In the genomic region with DNA sequence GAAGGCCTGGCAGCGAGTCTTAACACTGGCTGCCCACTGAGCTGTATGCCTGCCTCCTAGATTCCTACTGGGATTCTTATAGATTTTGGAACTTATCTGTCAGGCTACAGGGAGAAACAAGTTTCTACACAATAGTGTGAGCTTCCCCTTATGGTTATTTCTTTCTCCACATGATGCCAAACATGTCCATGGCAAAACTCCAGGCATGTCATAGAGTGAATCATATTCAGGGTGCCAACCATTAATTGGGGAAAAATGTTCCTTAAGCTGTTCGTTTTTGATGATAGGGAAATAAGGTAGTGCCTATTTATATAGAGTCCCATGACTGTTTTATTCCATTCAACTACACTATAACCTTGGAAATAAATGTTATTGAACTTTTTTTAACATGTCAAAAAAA, we compare ENCODE assay signal across 18 cellular contexts.
A peak's percentile ranks its signal among the peaks of the same experiment; 100 is the strongest.
DNase-seq lines count a peak whose midpoint lies in the region; TF ChIP-seq lines count a peak whose summit lies in the region.
"Had no signal": no experiment of that assay in that cellular context is flagged by ENCODE, and none has a peak within 500 bp of the region (broad histone marks: within the 10 kb centered on the region; RNA-seq: fewer than 3 reads in every experiment).

No MANE protein-coding gene starts in this region.

- intact Hi-C loops in mammary epithelial cell (cut with micrococcal nuclease) = no loop called here

- H3K27ac ChIP-seq in mammary epithelial cell (ENCODE audit: insufficient read depth, low read depth, low read length) (no peak overlapping the region), epithelial cell of prostate (no peak overlapping the region)

- WGBS in mammary epithelial cell (ENCODE audit: low coverage, missing lambda C conversion rate) = 50% methylated on average over 2 of the region's 2 CpGs

- no peaks in the 10 kb centered on the region for H3K36me3 ChIP-seq in mammary epithelial cell (ENCODE audit: insufficient read depth, low read length)
- H3K36me3 ChIP-seq: BE2C had no signal

- no peaks in the 10 kb centered on the region for H3K9me3 ChIP-seq in mammary epithelial cell (replicated peaks; ENCODE audit: insufficient read depth, low read length)
- H3K9me3 ChIP-seq: BE2C had no signal

- CTCF ChIA-PET in mammary epithelial cell (lab: Charles Lee; ENCODE audit: low non-redundant PET) = interaction anchor here (0.7 kb wide), 1 partner anchor 205 kb away, joined by 3 read pairs; no protein-coding TSS in a partner anchor

- H3K79me2 ChIP-seq in mammary epithelial cell (ENCODE audit: insufficient read depth, low read length) = no peaks in the 10 kb centered on the region

- H3K27me3 ChIP-seq in mammary epithelial cell (ENCODE audit: insufficient read depth, low read length) = no peaks in the 10 kb centered on the region
- H3K27me3 ChIP-seq: BE2C had no signal

- H3K4me1 ChIP-seq in mammary epithelial cell (ENCODE audit: insufficient read depth, low read length) = peaks cover 25% of the 10 kb centered on the region
- H3K4me1 ChIP-seq: BE2C had no signal

- no peak overlapping the region for H3K9ac ChIP-seq in mammary epithelial cell (ENCODE audit: insufficient read depth, low read length)

- DNase-seq in G401 (ENCODE audit: low spot score) = peak; percentile 19
- DNase-seq in mammary epithelial cell = peak; percentile 43
- DNase-seq in epithelial cell of prostate (ENCODE audit: low read depth, low spot score) = peak; percentile 18
- DNase-seq in inferior parietal cortex (ENCODE audit: extremely low spot score) = peak; percentile 17
- DNase-seq in NCI-H146 treated with DMSO at 0.1 percent for 48 hours (lab: John Stamatoyannopoulos, UW; ENCODE audit: unreplicated experiment) = no peak
- DNase-seq in NCI-H2029 treated with DMSO at 0.1 percent for 48 hours (lab: John Stamatoyannopoulos, UW) = no peak
- no peak for DNase-seq in NCI-H1417 (lab: John Stamatoyannopoulos, UW)
- no peak for DNase-seq in NCI-H1092 (lab: John Stamatoyannopoulos, UW)
- DNase-seq: BE2C; C1 segment of cervical spinal cord; CD4-positive, CD25-positive, alpha-beta regulatory T cell; CD8-positive, alpha-beta memory T cell; COR-L47; DMS 273 treated with DMSO at 0.1 percent for 48 hours; DMS53; DND-41; EL; H9 had no signal

- no peak overlapping the region for H3K4me2 ChIP-seq in mammary epithelial cell (ENCODE audit: insufficient read depth, low read depth, low read length)

- H3K4me3 ChIP-seq in mammary epithelial cell (replicated peaks in 1 of 3; ENCODE audit: insufficient read depth in 1 of 3, low read depth in 2 of 3, low read length in 3 of 3) = no peak overlapping the region

- TF ChIP-seq CTCF in mammary epithelial cell (conservative IDR thresholded peaks at IDR 0.05 in 1 of 2, IDR thresholded peaks at IDR 0.05 in 1 of 2; ENCODE audit: extremely low read depth in 1 of 2, insufficient read depth in 1 of 2, low read depth in 1 of 2, low read length in 2 of 2) = no peak

- in situ Hi-C loops in G401 (cut with HindIII; ENCODE audit: low sequenced_read_pairs) = no loop called here
- in situ Hi-C loops in mammary epithelial cell (cut with MboI; ENCODE audit: low sequenced_read_pairs in 2 of 2) = no loop called here

- BruUV-seq in mammary epithelial cell (replicated peaks; lab: Mats Ljungman, UMichigan) = no TSS peak

- dilution Hi-C loops in mammary epithelial cell (cut with HindIII; ENCODE audit: low sequenced_read_pairs) = no loop called here

- no peak overlapping the region for H2AFZ ChIP-seq in mammary epithelial cell (ENCODE audit: low read depth, low read length)

- H4K20me1 ChIP-seq in mammary epithelial cell (ENCODE audit: insufficient read depth, low read length) = no peaks in the 10 kb centered on the region

Comparison
In these comparisons a context has a peak if more than half of its experiments do, and no peak if none do; other contexts are left out.
1. DNase-seq: peak in G401 (single experiment), mammary epithelial cell (single experiment), epithelial cell of prostate (single experiment) and inferior parietal cortex (single experiment); none in NCI-H146 treated with DMSO at 0.1 percent for 48 hours (single experiment), NCI-H2029 treated with DMSO at 0.1 percent for 48 hours (single experiment), NCI-H1417 (0 of 3) and NCI-H1092 (single experiment).